8 cellular contexts compared by ENCODE assay signal in genomic region chr2:74919827-74920226, GRCh38. TPM values are rescaled to one million over a fixed set of nuclear protein-coding genes. Genes with fewer than 3 reads are reported as not detected.
DNase-seq lines count a peak whose midpoint lies in the region; ATAC-seq lines count a peak whose summit lies in the region.

No MANE protein-coding gene starts in this region.

- WGBS in GM23248 (ENCODE audit: low coverage in 1 of 2, low lambda C conversion rate in 2 of 2, missing lambda C conversion rate in 2 of 2), 2 experiments: 4 to 6% methylated on average over 25 to 34 of the region's 34 CpGs

- no peak for ATAC-seq in GM18873 (IDR thresholded peaks at IDR 0.05; ENCODE audit: low FRiP score, unreplicated experiment)

- in situ Hi-C loops in GM23248 (cut with MboI): loop anchor here (10.0 to 25.0 kb wide), 2 partner anchors 485 to 692 kb away; no protein-coding TSS in a partner anchor

- no peak overlapping the region for H3K27ac ChIP-seq in GM23248

- no peaks in the 10 kb centered on the region for H3K9me2 ChIP-seq in GM23248 (ENCODE audit: insufficient read depth)

- DNase-seq in C1 segment of cervical spinal cord (lab: John Stamatoyannopoulos, UW) (peak in 9 of 14 donors; percentile 6 to 65 (median 30)), GM23248 (peak; percentile 62), NCI-H345 treated with DMSO at 0.1 percent for 48 hours (lab: John Stamatoyannopoulos, UW; ENCODE audit: unreplicated experiment) (peak; percentile 41), lung microvascular endothelial cell (ENCODE audit: low read depth in 2 of 2) (peak; percentile 54 to 75)
- peak; percentile 44 to 58 for DNase-seq in activated CD8-positive, alpha-beta memory T cell treated with anti-CD3 and anti-CD28 coated beads for 1 hour (ENCODE audit: extremely low read depth in 1 of 2, low read depth in 1 of 2)
- peak; percentile 67 for DNase-seq in effector CD8-positive, alpha-beta T cell (lab: John Stamatoyannopoulos, UW)
- DNase-seq in stimulated activated CD4-positive, alpha-beta T cell treated with anti-CD3 and anti-CD28 coated beads, TNF-alpha, amount 100 ng/mL, for 48 hours (ENCODE audit: low read depth in 3 of 3): peak; percentile 42 to 56 (median 43)

- H2AFZ ChIP-seq in GM23248: peak overlapping the region; percentile 83

- H3K27me3 ChIP-seq in GM23248 (replicated peaks; ENCODE audit: insufficient read depth): no peaks in the 10 kb centered on the region

- peaks cover 17% of the 10 kb centered on the region for H3K4me1 ChIP-seq in GM23248 (ENCODE audit: insufficient read depth)

- peaks cover 6% of the 10 kb centered on the region; the same call in 1 of the 2 replicates for H3F3A ChIP-seq in GM23248 (ENCODE audit: insufficient read depth)

- H3K79me2 ChIP-seq in GM23248 (ENCODE audit: insufficient read depth): no peaks in the 10 kb centered on the region

- H3K9me3 ChIP-seq in GM23248 (ENCODE audit: low read depth): no peaks in the 10 kb centered on the region

- H3K4me3 ChIP-seq in GM23248: peak overlapping the region; percentile 74

- H4K20me1 ChIP-seq in GM23248 (ENCODE audit: insufficient read depth): no peaks in the 10 kb centered on the region; the same call in 1 of the 2 replicates

- peak overlapping the region; percentile 95 for H3K4me2 ChIP-seq in GM23248 (ENCODE audit: unreplicated experiment)

- H3K36me3 ChIP-seq in GM23248 (ENCODE audit: low read depth): no peaks in the 10 kb centered on the region

- H3K9ac ChIP-seq in GM23248: peak overlapping the region; percentile 45

RNA-seq across cellular contexts. Expression of gene POLE4, which starts 38.6 kb away (rescaled TPM):
- total RNA-seq in GM23248 (2014; rRNA removed; shearing (Covaris generic)): 16.3 and 20.6 TPM in 2 replicates
- polyA plus RNA-seq in GM23248 (2016; fragmentation: Nextera tagmentation; extraction: Ambion mirVana): 134 and 145 TPM in 2 replicates
- total RNA-seq in lung microvascular endothelial cell: 20.0 and 30.0 TPM in 2 replicates
